16 cellular contexts compared by ENCODE assay signal in the genomic region with DNA sequence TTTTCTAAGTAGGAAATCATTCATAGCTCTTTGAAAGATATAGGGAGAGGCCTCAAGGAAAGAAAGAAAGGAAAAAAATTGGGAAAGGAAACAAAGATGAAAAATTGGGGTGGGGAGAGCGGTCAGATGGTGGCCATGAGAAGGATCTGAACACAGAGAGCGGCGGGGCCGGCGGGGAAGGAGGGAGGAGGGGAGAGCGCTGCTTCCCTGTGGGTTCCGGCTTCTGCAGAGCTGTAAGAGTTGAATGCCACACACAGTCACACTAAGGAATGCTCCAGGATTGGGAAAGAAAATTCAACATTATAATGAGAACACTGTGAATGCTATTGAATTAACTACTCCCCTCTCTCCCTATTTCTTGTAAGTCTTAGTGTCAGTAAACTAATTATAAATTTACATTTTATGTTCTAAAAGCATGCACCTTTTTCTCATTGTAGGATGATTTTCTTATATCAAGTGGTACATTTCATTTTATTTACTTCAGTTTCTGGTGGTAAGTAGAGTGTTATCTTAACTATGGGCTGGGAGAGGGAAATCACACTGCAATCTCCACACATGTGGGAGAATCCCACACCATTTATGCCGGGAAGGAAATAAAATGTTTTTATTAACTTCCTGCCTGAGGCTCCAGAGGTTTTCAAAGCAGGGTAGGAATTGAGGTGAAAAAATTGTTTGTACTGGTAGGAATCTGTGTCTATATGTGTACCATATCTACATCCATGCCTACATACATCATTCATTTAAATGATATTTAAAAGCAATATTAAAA. TPM values are rescaled to one million over a fixed set of nuclear protein-coding genes. Genes with fewer than 3 reads are reported as not detected.
DNase-seq lines count a peak whose midpoint lies in the region; ATAC-seq and TF ChIP-seq lines count a peak whose summit lies in the region.
"Had no signal": no experiment of that assay in that cellular context is flagged by ENCODE, and none has a peak within 500 bp of the region (broad histone marks: within the 10 kb centered on the region; RNA-seq: fewer than 3 reads in every experiment).

No MANE protein-coding gene starts in this region.

- no peak for ATAC-seq in HG02759 (IDR thresholded peaks at IDR 0.05; ENCODE audit: unreplicated experiment)
- ATAC-seq: natural killer cell treated with Interleukin-12 subunit alpha and Interleukin-12 subunit beta and Interleukin-15 and Interleukin-18, amount 100 ng/mL, for 72 hours; PC-3 had no signal

- no peak for TF ChIP-seq EP300 in suprapubic skin (IDR thresholded peaks at IDR 0.05)

- DNase-seq in A673 (ENCODE audit: low spot score) (peak; percentile 67), amniotic epithelial cell (ENCODE audit: low read depth) (peak; percentile 21), suprapubic skin (ENCODE audit: low spot score in 2 of 2) (no peak), dermis blood vessel endothelial cell (no peak)
- DNase-seq in activated CD4-positive, alpha-beta T cell treated with anti-CD3 and anti-CD28 coated beads for 48 hours, result no peak
- DNase-seq: activated CD4-positive, alpha-beta T cell treated with anti-CD3 and anti-CD28 coated beads, Interleukin-2, amount 10 ng/mL, durations not matched to agents 7 days and 5 days; hippocampal formation; NCI-H446 treated with DMSO at 0.1 percent for 48 hours; PC-3; uterus had no signal

- peak overlapping the region; percentile 52 for H3K9ac ChIP-seq in iPS-18a (ENCODE audit: low read length)

- H3K27ac ChIP-seq in A673 (ENCODE audit: low read depth, low read length, poor library complexity, severe bottlenecking), result peak overlapping the region; percentile 79
- peak overlapping the region; percentile 65 for H3K27ac ChIP-seq in iPS-18a (ENCODE audit: low read length)
- peak overlapping the region; percentile 58 for H3K27ac ChIP-seq in muscle layer of duodenum (ENCODE audit: low read length)
- no peak overlapping the region for H3K27ac ChIP-seq in suprapubic skin
- H3K27ac ChIP-seq: ascending aorta, uterus had no signal

- H3K4me1 ChIP-seq in A673 (ENCODE audit: insufficient read depth, low read length, poor library complexity, severe bottlenecking) (peaks cover 19% of the 10 kb centered on the region), iPS-18a (ENCODE audit: control insufficient read depth, low read depth, low read length) (peaks cover 41% of the 10 kb centered on the region), muscle layer of duodenum (ENCODE audit: control insufficient read depth in 1 of 2, insufficient read depth in 2 of 2, low read length in 2 of 2) (no peaks in the 10 kb centered on the region), suprapubic skin (no peaks in the 10 kb centered on the region)
- H3K4me1 ChIP-seq: ascending aorta, uterus had no signal

- WGBS in suprapubic skin, result 29% methylated on average over 8 of the region's 8 CpGs

- no peaks in the 10 kb centered on the region for H3K9me3 ChIP-seq in A673 (ENCODE audit: low read depth, low read length, poor library complexity, severe bottlenecking)
- no peaks in the 10 kb centered on the region for H3K9me3 ChIP-seq in iPS-18a (ENCODE audit: control insufficient read depth, low read depth, low read length)
- H3K9me3 ChIP-seq in muscle layer of duodenum (ENCODE audit: control insufficient read depth in 1 of 2, low read length in 2 of 2), result no peaks in the 10 kb centered on the region
- no peaks in the 10 kb centered on the region for H3K9me3 ChIP-seq in suprapubic skin
- H3K9me3 ChIP-seq: ascending aorta, uterus had no signal

- TF ChIP-seq CTCF in A673 (conservative IDR thresholded peaks at IDR 0.05; ENCODE audit: low read depth, low read length), result no peak
- TF ChIP-seq CTCF in suprapubic skin (IDR thresholded peaks at IDR 0.05), result no peak

- intact Hi-C loops in A673 (cut with micrococcal nuclease; ENCODE audit: unreplicated experiment), result no loop called here

- CTCF ChIA-PET in A673 (lab: Charles Lee), result no interaction called here

- POLR2A ChIA-PET in A673 (lab: Charles Lee; ENCODE audit: low non-redundant PET), result interaction anchor here (0.6 kb wide), 1 partner anchor 261 kb away, joined by 3 read pairs; no protein-coding TSS in a partner anchor

- no TSS peak for BruUV-seq in A673 (replicated peaks; lab: Mats Ljungman, UMichigan)

- no peak for TF ChIP-seq POLR2A in suprapubic skin (IDR thresholded peaks at IDR 0.05)

- peak overlapping the region; percentile 37 for H3K4me3 ChIP-seq in A673 (ENCODE audit: low read depth, low read length, poor library complexity, severe bottlenecking)
- H3K4me3 ChIP-seq in iPS-18a (ENCODE audit: low read length), result peak overlapping the region; percentile 49
- peak overlapping the region in 1 of 2 donors; percentile 32 for H3K4me3 ChIP-seq in muscle layer of duodenum (ENCODE audit: low read depth in 1 of 2, low read length in 2 of 2)
- no peak overlapping the region for H3K4me3 ChIP-seq in suprapubic skin
- H3K4me3 ChIP-seq: ascending aorta, uterus had no signal

- H3K27me3 ChIP-seq in A673 (replicated peaks; ENCODE audit: insufficient read depth, low read depth, low read length, poor library complexity) (no peaks in the 10 kb centered on the region), iPS-18a (ENCODE audit: control insufficient read depth, insufficient read depth, low read length) (no peaks in the 10 kb centered on the region), muscle layer of duodenum (ENCODE audit: low read depth, low read length) (no peaks in the 10 kb centered on the region), suprapubic skin (peaks cover 16% of the 10 kb centered on the region)
- H3K27me3 ChIP-seq: ascending aorta, uterus had no signal

- H3K36me3 ChIP-seq in A673 (ENCODE audit: insufficient read depth, low read length, poor library complexity, severe bottlenecking) (no peaks in the 10 kb centered on the region), iPS-18a (ENCODE audit: control insufficient read depth, low read depth, low read length) (no peaks in the 10 kb centered on the region), muscle layer of duodenum (ENCODE audit: control insufficient read depth in 1 of 2, insufficient read depth in 2 of 2, low read length in 2 of 2) (no peaks in the 10 kb centered on the region), suprapubic skin (no peaks in the 10 kb centered on the region)
- H3K36me3 ChIP-seq: ascending aorta, uterus had no signal

RNA-seq across cellular contexts. Expression of gene F11, which starts 0.9 kb away (rescaled TPM):
- total RNA-seq in A673 (2021) (0.24 TPM in 1 of 2 replicates, not detected in the other), suprapubic skin (under 1 TPM in 1 of 4 donors, not detected in 3; 0.51 TPM), dermis blood vessel endothelial cell (not detected in 2 replicates)
- total RNA-seq: activated CD4-positive, alpha-beta T cell treated with anti-CD3 and anti-CD28 coated beads, Interleukin-2, amount 10 ng/mL, durations not matched to agents 7 days and 5 days; ascending aorta; H4; natural killer cell treated with Interleukin-12 subunit alpha and Interleukin-12 subunit beta and Interleukin-15 and Interleukin-18, amount 100 ng/mL, for 72 hours; PC-3 had no signal

RNA-seq across cellular contexts. Expression of gene KLKB1, which starts 39.6 kb away (rescaled TPM):
- total RNA-seq in A673 (2021), result 0.39 TPM in 1 of 2 replicates, not detected in the other
- not detected for total RNA-seq in suprapubic skin
- 0.34 and 0.56 TPM in 2 replicates for total RNA-seq in dermis blood vessel endothelial cell
- total RNA-seq: ascending aorta, PC-3 had no signal

Comparison
In these comparisons a context has a peak if more than half of its experiments do, and no peak if none do; other contexts are left out.
1. DNase-seq: peak in A673 (single experiment) and amniotic epithelial cell (single experiment); none in suprapubic skin (0 of 2), activated CD4-positive, alpha-beta T cell treated with anti-CD3 and anti-CD28 coated beads for 48 hours (single experiment) and dermis blood vessel endothelial cell (single experiment).